Comparison of ENCODE assay signal across 22 cellular contexts in the genomic region with DNA sequence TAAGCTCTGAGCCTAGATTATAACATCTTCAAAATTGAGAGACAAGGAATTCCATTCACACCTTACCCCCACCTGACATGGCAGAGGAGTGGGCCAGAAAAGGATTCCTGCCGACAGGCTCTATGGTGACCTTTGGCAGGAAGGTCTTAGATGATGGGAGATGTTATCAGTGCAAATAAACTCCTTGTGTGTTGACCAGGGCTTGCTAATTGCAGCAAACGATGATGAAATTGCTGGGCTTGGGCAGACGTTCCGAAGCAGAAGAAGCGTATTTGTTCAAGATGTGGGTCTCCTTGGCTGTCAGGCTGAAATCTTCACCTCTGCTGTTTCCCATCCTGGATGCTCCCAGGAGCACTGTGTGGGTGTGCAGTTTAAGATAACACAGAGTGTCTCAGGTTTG.
A peak's percentile ranks its signal among the peaks of the same experiment; 100 is the strongest.
DNase-seq lines count a peak whose midpoint lies in the region; ATAC-seq and TF ChIP-seq lines count a peak whose summit lies in the region.
"Had no signal": no experiment of that assay in that cellular context is flagged by ENCODE, and none has a peak within 500 bp of the region (broad histone marks: within the 10 kb centered on the region; RNA-seq: fewer than 3 reads in every experiment).

No MANE protein-coding gene starts in this region.

- H3K36me3 Mint-ChIP-seq in neural progenitor cell: no peaks in the 10 kb centered on the region
- H3K36me3 Mint-ChIP-seq: CD14-positive monocyte; CD4-positive, alpha-beta memory T cell; CD4-positive, CD25-positive, alpha-beta regulatory T cell had no signal

- H3K36me3 ChIP-seq in HEK293 (ENCODE audit: control insufficient read depth in 2 of 2, insufficient read depth in 1 of 2, low read length in 2 of 2): no peaks in the 10 kb centered on the region
- H3K36me3 ChIP-seq in neural progenitor cell: no peaks in the 10 kb centered on the region
- H3K36me3 ChIP-seq in sigmoid colon: no peaks in the 10 kb centered on the region
- H3K36me3 ChIP-seq: BE2C, BLaER1 had no signal

- TF ChIP-seq CTCF in HEK293 (tag by site-specific recombination; IDR thresholded peaks at IDR 0.05) (no peak), neural progenitor cell (IDR thresholded peaks at IDR 0.05) (no peak), sigmoid colon (IDR thresholded peaks at IDR 0.05) (no peak)

- CTCF ChIA-PET in HEK293 (lab: Yijun Ruan, JAX): interaction anchor here (1.2 kb wide), 1 partner anchor 9 kb away, joined by 4 read pairs; no protein-coding TSS in a partner anchor

- no peak overlapping the region for H3K4me2 ChIP-seq in neural progenitor cell
- H3K4me2 ChIP-seq: BLaER1 had no signal

- H4K20me1 ChIP-seq in neural progenitor cell (ENCODE audit: low read depth): no peaks in the 10 kb centered on the region
- H4K20me1 ChIP-seq: BLaER1 had no signal

- TF ChIP-seq EP300 in sigmoid colon (IDR thresholded peaks at IDR 0.05): no peak

- H3K27me3 Mint-ChIP-seq in neural progenitor cell (ENCODE audit: insufficient read depth, low read depth): peaks cover 5% of the 10 kb centered on the region

- no peaks in the 10 kb centered on the region for H3K27me3 ChIP-seq in neural progenitor cell
- peaks cover 0 to 3% (median 0%) of the 10 kb centered on the region in 3 donors for H3K27me3 ChIP-seq in sigmoid colon
- H3K27me3 ChIP-seq: BE2C, BLaER1 had no signal

- no peak for ATAC-seq in HG02610 (IDR thresholded peaks at IDR 0.05; ENCODE audit: unreplicated experiment)
- ATAC-seq: GM12878 had no signal

- no peak overlapping the region for H3K4me3 Mint-ChIP-seq in neural progenitor cell
- H3K4me3 Mint-ChIP-seq: CD4-positive, alpha-beta memory T cell; CD4-positive, CD25-positive, alpha-beta regulatory T cell; CD8-positive, alpha-beta memory T cell had no signal

- no peak overlapping the region for H3K4me3 ChIP-seq in HEK293 (ENCODE audit: low read depth, low read length)
- no peak overlapping the region for H3K4me3 ChIP-seq in neural progenitor cell
- H3K4me3 ChIP-seq in sigmoid colon: no peak overlapping the region
- H3K4me3 ChIP-seq: BLaER1, GM12878 had no signal

- H3K4me1 Mint-ChIP-seq in neural progenitor cell: peaks cover 4% of the 10 kb centered on the region
- H3K4me1 Mint-ChIP-seq: CD14-positive monocyte; CD4-positive, alpha-beta memory T cell; CD4-positive, CD25-positive, alpha-beta regulatory T cell; CD8-positive, alpha-beta memory T cell had no signal

- intact Hi-C loops in sigmoid colon (cut with DNase I): no loop called here

- DNase-seq in NCI-H146 (lab: John Stamatoyannopoulos, UW) (peak; percentile 53), neural progenitor cell (ENCODE audit: low spot score) (no peak), sigmoid colon (peak; percentile 4), hippocampal formation (lab: John Stamatoyannopoulos, UW) (no peak), T-helper 9 cell (no peak)
- no peak for DNase-seq in activated naive CD4-positive, alpha-beta T cell treated with Interleukin-2 at 50 U/mL for 16 hours
- DNase-seq: 8988T; ACHN; BE2C; C1 segment of cervical spinal cord; Calu3; CD4-positive, alpha-beta memory T cell; CD4-positive, CD25-positive, alpha-beta regulatory T cell; CD8-positive, alpha-beta memory T cell; COR-L47; DMS79 treated with DMSO at 0.1 percent for 48 hours; GDM1 had no signal

- WGBS in sigmoid colon, 2 donors: 21 to 35% methylated on average over 5 of the region's 5 CpGs

- H3K27ac ChIP-seq in HEK293 (ENCODE audit: extremely low read depth, low read depth, low read length) (no peak overlapping the region), neural progenitor cell (no peak overlapping the region), sigmoid colon (no peak overlapping the region)
- H3K27ac ChIP-seq: BLaER1 had no signal

- no peaks in the 10 kb centered on the region for H3K9me3 ChIP-seq in HEK293 (ENCODE audit: control insufficient read depth, insufficient read depth, low read depth, low read length)
- no peaks in the 10 kb centered on the region for H3K9me3 ChIP-seq in neural progenitor cell (ENCODE audit: low read depth)
- no peaks in the 10 kb centered on the region for H3K9me3 ChIP-seq in sigmoid colon
- H3K9me3 ChIP-seq: BE2C, BLaER1 had no signal

- no peak for TF ChIP-seq POLR2A in sigmoid colon (IDR thresholded peaks at IDR 0.05)

- peak overlapping the region; percentile 12 for H3K27ac Mint-ChIP-seq in neural progenitor cell
- H3K27ac Mint-ChIP-seq: CD14-positive monocyte; CD4-positive, alpha-beta memory T cell; CD4-positive, CD25-positive, alpha-beta regulatory T cell; CD8-positive, alpha-beta memory T cell had no signal

- H3K79me2 ChIP-seq in neural progenitor cell (ENCODE audit: low read depth): no peaks in the 10 kb centered on the region

- H3F3A ChIP-seq in neural progenitor cell (ENCODE audit: low read depth): no peaks in the 10 kb centered on the region

- no peak overlapping the region for H2AFZ ChIP-seq in neural progenitor cell (replicated peaks)

- H3K4me1 ChIP-seq in HEK293 (ENCODE audit: control insufficient read depth, insufficient read depth, low read length) (no peaks in the 10 kb centered on the region), neural progenitor cell (no peaks in the 10 kb centered on the region), sigmoid colon (no peaks in the 10 kb centered on the region)
- H3K4me1 ChIP-seq: BE2C, BLaER1 had no signal

- POLR2A ChIA-PET in HEK293 (lab: Yijun Ruan, JAX): no interaction called here

- no peaks in the 10 kb centered on the region for H3K9me3 Mint-ChIP-seq in neural progenitor cell

- no peak overlapping the region for H3K9ac ChIP-seq in neural progenitor cell
- H3K9ac ChIP-seq: BLaER1 had no signal

TF ChIP-seq in HEK293, 187 proteins besides CTCF, POLR2A, EP300 and RAD21:
- TF ChIP-seq ZFHX2 (tag by site-specific recombination; conservative IDR thresholded peaks at IDR 0.05): peak; percentile 49; the same call in 1 of the 2 replicates
- TF ChIP-seq, protein P1, sequence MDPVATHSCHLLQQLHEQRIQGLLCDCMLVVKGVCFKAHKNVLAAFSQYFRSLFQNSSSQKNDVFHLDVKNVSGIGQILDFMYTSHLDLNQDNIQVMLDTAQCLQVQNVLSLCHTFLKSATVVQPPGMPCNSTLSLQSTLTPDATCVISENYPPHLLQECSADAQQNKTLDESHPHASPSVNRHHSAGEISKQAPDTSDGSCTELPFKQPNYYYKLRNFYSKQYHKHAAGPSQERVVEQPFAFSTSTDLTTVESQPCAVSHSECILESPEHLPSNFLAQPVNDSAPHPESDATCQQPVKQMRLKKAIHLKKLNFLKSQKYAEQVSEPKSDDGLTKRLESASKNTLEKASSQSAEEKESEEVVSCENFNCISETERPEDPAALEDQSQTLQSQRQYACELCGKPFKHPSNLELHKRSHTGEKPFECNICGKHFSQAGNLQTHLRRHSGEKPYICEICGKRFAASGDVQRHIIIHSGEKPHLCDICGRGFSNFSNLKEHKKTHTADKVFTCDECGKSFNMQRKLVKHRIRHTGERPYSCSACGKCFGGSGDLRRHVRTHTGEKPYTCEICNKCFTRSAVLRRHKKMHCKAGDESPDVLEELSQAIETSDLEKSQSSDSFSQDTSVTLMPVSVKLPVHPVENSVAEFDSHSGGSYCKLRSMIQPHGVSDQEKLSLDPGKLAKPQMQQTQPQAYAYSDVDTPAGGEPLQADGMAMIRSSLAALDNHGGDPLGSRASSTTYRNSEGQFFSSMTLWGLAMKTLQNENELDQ (tag by site-specific recombination; IDR thresholded peaks at IDR 0.05; ENCODE audit: low read depth): no peak

Comparison
In these comparisons a context has a peak if more than half of its experiments do, and no peak if none do; other contexts are left out.
1. DNase-seq: peak in NCI-H146 (single experiment) and sigmoid colon (single experiment); none in neural progenitor cell (single experiment), activated naive CD4-positive, alpha-beta T cell treated with Interleukin-2 at 50 U/mL for 16 hours (single experiment), hippocampal formation (0 of 2) and T-helper 9 cell (single experiment).